In genomic region chr12:90027889-90028570, GRCh38 we compare ENCODE assay signal across 17 cellular contexts.
DNase-seq lines count a peak whose midpoint lies in the region; ATAC-seq, FAIRE-seq and TF ChIP-seq lines count a peak whose summit lies in the region.
"Had no signal": no experiment of that assay in that cellular context is flagged by ENCODE, and none has a peak within 500 bp of the region (broad histone marks: within the 10 kb centered on the region; RNA-seq: fewer than 3 reads in every experiment).

No MANE protein-coding gene starts in this region.

- WGBS in GM12878 (ENCODE audit: insufficient coverage, insufficient replicate concordance, low lambda C conversion rate, missing lambda C conversion rate) = 94% methylated on average over 4 of the region's 4 CpGs

- intact Hi-C loops in CD4-positive, alpha-beta memory T cell (cut with micrococcal nuclease) = no loop called here
- intact Hi-C loops in GM12878 (cut with micrococcal nuclease; ENCODE audit: unreplicated experiment) = no loop called here
- intact Hi-C loops in uterus (cut with DNase I; ENCODE audit: low total_unique reads) = no loop called here

- peak overlapping the region; percentile 20 to 77 (median 56) for H3K27ac Mint-ChIP-seq in CD4-positive, alpha-beta memory T cell
- H3K27ac Mint-ChIP-seq: activated CD8-positive, alpha-beta memory T cell treated with anti-CD3 and anti-CD28 coated beads, Interleukin-2, amount 10 ng/mL, durations not matched to agents 7 days and 5 days; stimulated activated naive CD8-positive, alpha-beta T cell treated with anti-CD3 and anti-CD28 coated beads, Interleukin-15, amount 100 ng/mL, for 72 hours had no signal

- CTCF ChIA-PET in CD4-positive, alpha-beta memory T cell (lab: Charles Lee; ENCODE audit: partially characterized antibody) = no interaction called here
- CTCF ChIA-PET in HEK293 (lab: Yijun Ruan, JAX) (no interaction called here), GM12878 (lab: Yijun Ruan, JAX) (interaction anchor here (1.1 kb wide), 1 partner anchor 12 kb away, joined by 3 read pairs; no protein-coding TSS in a partner anchor)

- in situ Hi-C loops in GM12878 (cut with MboI) = no loop called here

- peak; percentile 27 for FAIRE-seq in GM12878 (lab: Jason Lieb, UNC)

- H3K27me3 ChIP-seq in CD4-positive, alpha-beta memory T cell (ENCODE audit: insufficient read depth, low read length) = no peaks in the 10 kb centered on the region
- H3K27me3 ChIP-seq in GM12878 (replicated peaks in 1 of 2; ENCODE audit: control insufficient read depth in 2 of 2, insufficient read depth in 2 of 2, low read length in 1 of 2) (no peaks in the 10 kb centered on the region), osteoblast (ENCODE audit: insufficient read depth, low read length) (no peaks in the 10 kb centered on the region), uterus (no peaks in the 10 kb centered on the region)
- H3K27me3 ChIP-seq: heart left ventricle had no signal

- TF ChIP-seq POLR2A in GM12878 (IDR thresholded peaks at IDR 0.05; ENCODE audit: low read depth, low read length) = no peak
- TF ChIP-seq POLR2A in uterus (IDR thresholded peaks at IDR 0.05) = no peak

- no peaks in the 10 kb centered on the region for H3K36me3 ChIP-seq in CD4-positive, alpha-beta memory T cell (ENCODE audit: insufficient read depth, low read length)
- H3K36me3 ChIP-seq in HEK293 (ENCODE audit: control insufficient read depth in 2 of 2, insufficient read depth in 1 of 2, low read length in 2 of 2) (no peaks in the 10 kb centered on the region), GM12878 (ENCODE audit: control insufficient read depth in 2 of 2, insufficient read depth in 2 of 2, low read length in 1 of 2) (no peaks in the 10 kb centered on the region), osteoblast (ENCODE audit: insufficient read depth, low read length) (no peaks in the 10 kb centered on the region), uterus (no peaks in the 10 kb centered on the region)
- H3K36me3 ChIP-seq: heart left ventricle had no signal

- H3K27me3 Mint-ChIP-seq in CD4-positive, alpha-beta memory T cell = no peaks in the 10 kb centered on the region
- H3K27me3 Mint-ChIP-seq: activated CD8-positive, alpha-beta memory T cell treated with anti-CD3 and anti-CD28 coated beads, Interleukin-2, amount 10 ng/mL, durations not matched to agents 7 days and 5 days had no signal

- no peak for ATAC-seq in GM12878
- ATAC-seq: heart left ventricle; Panc1; stimulated activated naive CD8-positive, alpha-beta T cell treated with anti-CD3 and anti-CD28 coated beads, Interleukin-15, amount 100 ng/mL, for 72 hours had no signal

- RAD21 ChIA-PET in GM12878 (lab: Charles Lee; ENCODE audit: unreplicated experiment) = interaction anchor here (1.2 to 1.4 kb wide), 2 partner anchors 100 to 147 kb away, joined by 3 read pairs; no protein-coding TSS in a partner anchor

- H3K4me1 Mint-ChIP-seq in CD4-positive, alpha-beta memory T cell = peaks cover 11 to 16% (median 15%) of the 10 kb centered on the region in 4 donors

- H3K4me1 ChIP-seq in CD4-positive, alpha-beta memory T cell (ENCODE audit: insufficient read depth, low read length) = peaks cover 17% of the 10 kb centered on the region
- H3K4me1 ChIP-seq in HEK293 (ENCODE audit: control insufficient read depth, insufficient read depth, low read length) = peaks cover 14% of the 10 kb centered on the region
- H3K4me1 ChIP-seq in GM12878 (ENCODE audit: control insufficient read depth, insufficient read depth, low read length) = no peaks in the 10 kb centered on the region
- H3K4me1 ChIP-seq in osteoblast (ENCODE audit: insufficient read depth, low read length) = peaks cover 9% of the 10 kb centered on the region
- no peaks in the 10 kb centered on the region for H3K4me1 ChIP-seq in uterus

- no peak overlapping the region for H2AFZ ChIP-seq in GM12878 (ENCODE audit: control insufficient read depth, low read depth, low read length)
- H2AFZ ChIP-seq in osteoblast (ENCODE audit: low read length) = peak overlapping the region; percentile 12

- POLR2A ChIA-PET in CD4-positive, alpha-beta memory T cell (lab: Charles Lee; ENCODE audit: partially characterized antibody) = no interaction called here
- POLR2A ChIA-PET in HEK293 (lab: Yijun Ruan, JAX) (no interaction called here), GM12878 (lab: Charles Lee) (no interaction called here)

- no peaks in the 10 kb centered on the region for H3K36me3 Mint-ChIP-seq in CD4-positive, alpha-beta memory T cell
- H3K36me3 Mint-ChIP-seq: activated CD8-positive, alpha-beta memory T cell treated with anti-CD3 and anti-CD28 coated beads, Interleukin-2, amount 10 ng/mL, durations not matched to agents 7 days and 5 days had no signal

- no peak overlapping the region for H3K4me2 ChIP-seq in GM12878 (ENCODE audit: control insufficient read depth, insufficient read depth)
- no peak overlapping the region for H3K4me2 ChIP-seq in osteoblast (ENCODE audit: insufficient read depth, low read length)

- no peak overlapping the region for H3K9ac ChIP-seq in GM12878 (ENCODE audit: control insufficient read depth, insufficient read depth, low read length)

- no peak for DNase-seq in CD4-positive, alpha-beta memory T cell
- no peak for DNase-seq in GM12878 (ENCODE audit: low read depth, low spot score)
- DNase-seq in osteoblast (ENCODE audit: insufficient read length, low spot score, missing footprints) = no peak
- DNase-seq in uterus = no peak
- no peak for DNase-seq in iPS-NIHi11 (ENCODE audit: low spot score)
- DNase-seq in DMS53 (lab: John Stamatoyannopoulos, UW) = no peak
- DNase-seq in AML-193 (lab: John Stamatoyannopoulos, UW) = no peak
- DNase-seq: activated CD8-positive, alpha-beta memory T cell treated with anti-CD3 and anti-CD28 coated beads, Interleukin-2, amount 10 ng/mL, durations not matched to agents 7 days and 5 days; activated naive CD4-positive, alpha-beta T cell; H7; heart left ventricle; MM.1S; NCI-H1930; NCI-H510A treated with DMSO at 0.1 percent for 48 hours; stimulated activated naive CD8-positive, alpha-beta T cell treated with anti-CD3 and anti-CD28 coated beads, Interleukin-15, amount 100 ng/mL, for 72 hours had no signal

- no peaks in the 10 kb centered on the region for H3K9me3 Mint-ChIP-seq in CD4-positive, alpha-beta memory T cell
- H3K9me3 Mint-ChIP-seq: stimulated activated naive CD8-positive, alpha-beta T cell treated with anti-CD3 and anti-CD28 coated beads, Interleukin-15, amount 100 ng/mL, for 72 hours had no signal

- no peaks in the 10 kb centered on the region for H3K9me3 ChIP-seq in CD4-positive, alpha-beta memory T cell (ENCODE audit: control insufficient read depth in 1 of 2, low read length in 2 of 2)
- H3K9me3 ChIP-seq in HEK293 (ENCODE audit: control insufficient read depth, insufficient read depth, low read depth, low read length) (no peaks in the 10 kb centered on the region), GM12878 (replicated peaks; ENCODE audit: control insufficient read depth, insufficient read depth, low read length) (no peaks in the 10 kb centered on the region), osteoblast (ENCODE audit: low read depth, low read length) (no peaks in the 10 kb centered on the region), uterus (no peaks in the 10 kb centered on the region)
- H3K9me3 ChIP-seq: heart left ventricle had no signal

- TF ChIP-seq EP300 in GM12878 (IDR thresholded peaks at IDR 0.05; ENCODE audit: borderline replicate concordance in 1 of 2, control insufficient read depth in 1 of 2, low read depth in 2 of 2, low read length in 2 of 2) = no peak

- no peak overlapping the region for H3K4me3 ChIP-seq in CD4-positive, alpha-beta memory T cell (ENCODE audit: low read length in 2 of 2)
- H3K4me3 ChIP-seq in HEK293 (ENCODE audit: low read depth, low read length) (no peak overlapping the region), GM12878 (no peak overlapping the region), osteoblast (ENCODE audit: insufficient read depth, low read length) (no peak overlapping the region), uterus (no peak overlapping the region)
- H3K4me3 ChIP-seq: heart left ventricle had no signal

- TF ChIP-seq RAD21 in GM12878 (IDR thresholded peaks at IDR 0.05; ENCODE audit: insufficient read depth, low read depth, low read length) = no peak

- SMC1A ChIA-PET in GM12878 (lab: Charles Lee; ENCODE audit: uncharacterized antibody, unreplicated experiment) = interaction anchor here (0.6 to 1.7 kb wide), 2 partner anchors 11 to 26 kb away, joined by 3 to 4 read pairs; no protein-coding TSS in a partner anchor

- TF ChIP-seq CTCF in HEK293 (tag by site-specific recombination; IDR thresholded peaks at IDR 0.05) (no peak), GM12878 (IDR thresholded peaks at IDR 0.05 in 2 of 3, conservative IDR thresholded peaks at IDR 0.05 in 1 of 3; ENCODE audit: control insufficient read depth in 2 of 3, extremely low read depth in 1 of 3, insufficient read depth in 1 of 3, low read depth in 3 of 3, low read length in 3 of 3) (no peak), osteoblast (IDR thresholded peaks at IDR 0.05; ENCODE audit: extremely low read depth, low read depth, low read length) (no peak), uterus (IDR thresholded peaks at IDR 0.05) (no peak)

- no peaks in the 10 kb centered on the region for H4K20me1 ChIP-seq in GM12878 (ENCODE audit: control insufficient read depth, insufficient read depth)
- no peaks in the 10 kb centered on the region for H4K20me1 ChIP-seq in osteoblast (ENCODE audit: insufficient read depth, low read length)

- BruUV-seq in GM12878 (replicated peaks; lab: Mats Ljungman, UMichigan) = no TSS peak

- peak overlapping the region in 4 of 8 donors; percentile 14 to 42 (median 25) for H3K4me3 Mint-ChIP-seq in CD4-positive, alpha-beta memory T cell
- H3K4me3 Mint-ChIP-seq: activated CD8-positive, alpha-beta memory T cell treated with anti-CD3 and anti-CD28 coated beads, Interleukin-2, amount 10 ng/mL, durations not matched to agents 7 days and 5 days; stimulated activated naive CD8-positive, alpha-beta T cell treated with anti-CD3 and anti-CD28 coated beads, Interleukin-15, amount 100 ng/mL, for 72 hours had no signal

- H3K79me2 ChIP-seq in GM12878 (ENCODE audit: control insufficient read depth, insufficient read depth, low read length) (no peaks in the 10 kb centered on the region), osteoblast (ENCODE audit: insufficient read depth, low read length) (no peaks in the 10 kb centered on the region)

- H3K27ac ChIP-seq in CD4-positive, alpha-beta memory T cell (ENCODE audit: low read depth, low read length) = no peak overlapping the region
- peak overlapping the region; percentile 50; the same call in 1 of the 2 replicates for H3K27ac ChIP-seq in HEK293 (ENCODE audit: extremely low read depth, low read depth, low read length)
- H3K27ac ChIP-seq in GM12878 (ENCODE audit: control insufficient read depth, insufficient read depth) = no peak overlapping the region
- H3K27ac ChIP-seq in osteoblast (ENCODE audit: low read depth, low read length) = peak overlapping the region; percentile 25
- H3K27ac ChIP-seq in uterus = no peak overlapping the region
- H3K27ac ChIP-seq: heart left ventricle had no signal

TF ChIP-seq in HEK293, 187 proteins besides CTCF, POLR2A, EP300 and RAD21 (continues in another document):
- TF ChIP-seq ZNF221 (tag by site-specific recombination; IDR thresholded peaks at IDR 0.05; ENCODE audit: borderline replicate concordance) (no peak), ZNF426 (tag by site-specific recombination; IDR thresholded peaks at IDR 0.05) (no peak)

TF ChIP-seq in GM12878, 131 proteins besides CTCF, POLR2A, EP300 and RAD21 (continues in another document):
- no peak for TF ChIP-seq SPI1 (IDR thresholded peaks at IDR 0.05; ENCODE audit: borderline replicate concordance, insufficient read depth, low read depth, low read length)
- no peak for TF ChIP-seq NR2F1 (conservative IDR thresholded peaks at IDR 0.05)

Comparison
In these comparisons a context has a peak if more than half of its experiments do, and no peak if none do; other contexts are left out.
1. H3K27ac ChIP-seq: peak in HEK293 (single experiment) and osteoblast (single experiment); none in CD4-positive, alpha-beta memory T cell (single experiment), GM12878 (single experiment) and uterus (0 of 2).